Comparison of ENCODE assay signal across 14 cellular contexts in genomic region chr11:27184458-27185312, GRCh38.
DNase-seq lines count a peak whose midpoint lies in the region; ATAC-seq, FAIRE-seq and TF ChIP-seq lines count a peak whose summit lies in the region.
"Had no signal": no experiment of that assay in that cellular context is flagged by ENCODE, and none has a peak within 500 bp of the region (broad histone marks: within the 10 kb centered on the region; RNA-seq: fewer than 3 reads in every experiment).

No MANE protein-coding gene starts in this region.

- intact Hi-C loops in lower leg skin (cut with DNase I; ENCODE audit: low total_unique reads) = loop anchor here (5.0 kb wide), 2 partner anchors 108 to 303 kb away; no protein-coding TSS in a partner anchor

- H3K9ac ChIP-seq in astrocyte (ENCODE audit: low read length) = peak overlapping the region; percentile 9
- H3K9ac ChIP-seq: BLaER1 had no signal

- H3K36me3 ChIP-seq in GM23338 (ENCODE audit: insufficient read depth) (no peaks in the 10 kb centered on the region), astrocyte (ENCODE audit: insufficient read depth, low read length) (no peaks in the 10 kb centered on the region)
- H3K36me3 ChIP-seq: BLaER1 had no signal

- no peaks in the 10 kb centered on the region for H3K9me3 ChIP-seq in astrocyte (ENCODE audit: insufficient read depth, low read depth, low read length)
- H3K9me3 ChIP-seq: BLaER1, testis had no signal

- no peaks in the 10 kb centered on the region; the same call in 2 of the 3 replicates for H3K9me3 Mint-ChIP-seq in GM23338
- H3K9me3 Mint-ChIP-seq in astrocyte (ENCODE audit: unreplicated experiment) = no peaks in the 10 kb centered on the region
- peaks cover 23% of the 10 kb centered on the region for H3K9me3 Mint-ChIP-seq in nephron progenitor cell

- H3K9me2 ChIP-seq in GM23338 (ENCODE audit: insufficient read depth) = no peaks in the 10 kb centered on the region

- DNase-seq in GM23338 (ENCODE audit: low spot score) = no peak
- no peak for DNase-seq in astrocyte (ENCODE audit: low read depth)
- no peak for DNase-seq in nephron progenitor cell
- no peak for DNase-seq in NCI-H1417 (lab: John Stamatoyannopoulos, UW)
- no peak for DNase-seq in lower leg skin (ENCODE audit: low spot score in 2 of 2)
- DNase-seq: H9, NCI-H1436 treated with DMSO at 0.1 percent for 48 hours had no signal

- peak; percentile 32 for FAIRE-seq in astrocyte (lab: Jason Lieb, UNC)

- no peak for TF ChIP-seq POLR2A in lower leg skin (IDR thresholded peaks at IDR 0.05)

- TF ChIP-seq CTCF in GM23338 (conservative IDR thresholded peaks at IDR 0.05; ENCODE audit: low read depth in 2 of 2) = no peak
- no peak for TF ChIP-seq CTCF in astrocyte (IDR thresholded peaks at IDR 0.05; ENCODE audit: insufficient read depth, low read depth, low read length)
- no peak for TF ChIP-seq CTCF in nephron progenitor cell (IDR thresholded peaks at IDR 0.05)
- TF ChIP-seq CTCF in lower leg skin (IDR thresholded peaks at IDR 0.05) = no peak

- H2AFZ ChIP-seq in GM23338 = no peak overlapping the region
- H2AFZ ChIP-seq in astrocyte (ENCODE audit: low read depth, low read length) = peak overlapping the region; percentile 8

- H3K4me1 ChIP-seq in GM23338 (ENCODE audit: insufficient read depth) (peaks cover 5% of the 10 kb centered on the region), astrocyte (ENCODE audit: insufficient read depth, low read length) (no peaks in the 10 kb centered on the region)
- H3K4me1 ChIP-seq: BLaER1 had no signal

- no peak overlapping the region for H3K4me2 ChIP-seq in GM23338
- H3K4me2 ChIP-seq in astrocyte (ENCODE audit: low read length) = no peak overlapping the region
- H3K4me2 ChIP-seq: BLaER1 had no signal

- H3K4me3 Mint-ChIP-seq in GM23338 (no peak overlapping the region), astrocyte (ENCODE audit: unreplicated experiment) (no peak overlapping the region), nephron progenitor cell (no peak overlapping the region)
- H3K4me3 Mint-ChIP-seq: H9 had no signal

- H3K4me1 Mint-ChIP-seq in GM23338 = peaks cover 11% of the 10 kb centered on the region
- peaks cover 17% of the 10 kb centered on the region for H3K4me1 Mint-ChIP-seq in astrocyte (ENCODE audit: low read depth, unreplicated experiment)
- peaks cover 43% of the 10 kb centered on the region for H3K4me1 Mint-ChIP-seq in nephron progenitor cell

- H3K27me3 ChIP-seq in GM23338 (ENCODE audit: insufficient read depth) (no peaks in the 10 kb centered on the region), astrocyte (ENCODE audit: insufficient read depth, low read length) (no peaks in the 10 kb centered on the region)
- H3K27me3 ChIP-seq: BLaER1, testis had no signal

- ATAC-seq in GM18502 (IDR thresholded peaks at IDR 0.05; ENCODE audit: poor library complexity, unreplicated experiment) = peak; percentile 7
- ATAC-seq in GM23338 = peak; percentile 43
- ATAC-seq in GM21825 (IDR thresholded peaks at IDR 0.05; ENCODE audit: unreplicated experiment) = no peak

- H3K27me3 Mint-ChIP-seq in GM23338 (ENCODE audit: insufficient read depth, low read depth, poor library complexity) (no peaks in the 10 kb centered on the region), astrocyte (ENCODE audit: low read depth, unreplicated experiment) (no peaks in the 10 kb centered on the region), nephron progenitor cell (ENCODE audit: low read depth, poor library complexity) (no peaks in the 10 kb centered on the region)

- H3K79me2 ChIP-seq in GM23338 (replicated peaks; ENCODE audit: insufficient read depth) (no peaks in the 10 kb centered on the region), astrocyte (ENCODE audit: insufficient read depth, low read length) (no peaks in the 10 kb centered on the region)

- no peaks in the 10 kb centered on the region for H3F3A ChIP-seq in GM23338 (replicated peaks; ENCODE audit: low read depth)

- no peak overlapping the region for H3K27ac Mint-ChIP-seq in GM23338
- H3K27ac Mint-ChIP-seq in astrocyte (ENCODE audit: unreplicated experiment) = no peak overlapping the region
- peak overlapping the region; percentile 53 for H3K27ac Mint-ChIP-seq in nephron progenitor cell

- no peak overlapping the region for H3K27ac ChIP-seq in GM23338 (ENCODE audit: low read depth)
- peak overlapping the region; percentile 0 for H3K27ac ChIP-seq in astrocyte (ENCODE audit: low read depth, low read length)
- H3K27ac ChIP-seq: BLaER1, coronary artery, epithelial cell of prostate, testis, VCaP had no signal

- WGBS in lower leg skin, 2 donors = 64 to 68% methylated on average over 6 of the region's 6 CpGs

- no peaks in the 10 kb centered on the region for H3K36me3 Mint-ChIP-seq in GM23338 (ENCODE audit: low read depth)
- H3K36me3 Mint-ChIP-seq in astrocyte (ENCODE audit: low read depth, unreplicated experiment) = no peaks in the 10 kb centered on the region
- H3K36me3 Mint-ChIP-seq in nephron progenitor cell (ENCODE audit: low read depth) = peaks cover 23% of the 10 kb centered on the region

- H4K20me1 ChIP-seq in GM23338 (replicated peaks; ENCODE audit: insufficient read depth) = no peaks in the 10 kb centered on the region
- H4K20me1 ChIP-seq in astrocyte (ENCODE audit: insufficient read depth, low read length) = no peaks in the 10 kb centered on the region
- H4K20me1 ChIP-seq: BLaER1 had no signal

- H3K4me3 ChIP-seq in GM23338 (no peak overlapping the region), astrocyte (ENCODE audit: insufficient read depth, low read depth, low read length) (no peak overlapping the region), lower leg skin (ENCODE audit: low read depth, poor library complexity, severe bottlenecking) (no peak overlapping the region)
- H3K4me3 ChIP-seq: BLaER1, coronary artery, testis had no signal

TF ChIP-seq in GM23338, 12 proteins besides CTCF, POLR2A, EP300 and RAD21:
- TF ChIP-seq ZNF331 (CRISPR knock-in tag; IDR thresholded peaks at IDR 0.05; ENCODE audit: low read depth) = no peak
- no peak for TF ChIP-seq JUNB (IDR thresholded peaks at IDR 0.05; ENCODE audit: unreplicated experiment)
- no peak for TF ChIP-seq ETS1 (IDR thresholded peaks at IDR 0.05)
- TF ChIP-seq, protein P1, sequence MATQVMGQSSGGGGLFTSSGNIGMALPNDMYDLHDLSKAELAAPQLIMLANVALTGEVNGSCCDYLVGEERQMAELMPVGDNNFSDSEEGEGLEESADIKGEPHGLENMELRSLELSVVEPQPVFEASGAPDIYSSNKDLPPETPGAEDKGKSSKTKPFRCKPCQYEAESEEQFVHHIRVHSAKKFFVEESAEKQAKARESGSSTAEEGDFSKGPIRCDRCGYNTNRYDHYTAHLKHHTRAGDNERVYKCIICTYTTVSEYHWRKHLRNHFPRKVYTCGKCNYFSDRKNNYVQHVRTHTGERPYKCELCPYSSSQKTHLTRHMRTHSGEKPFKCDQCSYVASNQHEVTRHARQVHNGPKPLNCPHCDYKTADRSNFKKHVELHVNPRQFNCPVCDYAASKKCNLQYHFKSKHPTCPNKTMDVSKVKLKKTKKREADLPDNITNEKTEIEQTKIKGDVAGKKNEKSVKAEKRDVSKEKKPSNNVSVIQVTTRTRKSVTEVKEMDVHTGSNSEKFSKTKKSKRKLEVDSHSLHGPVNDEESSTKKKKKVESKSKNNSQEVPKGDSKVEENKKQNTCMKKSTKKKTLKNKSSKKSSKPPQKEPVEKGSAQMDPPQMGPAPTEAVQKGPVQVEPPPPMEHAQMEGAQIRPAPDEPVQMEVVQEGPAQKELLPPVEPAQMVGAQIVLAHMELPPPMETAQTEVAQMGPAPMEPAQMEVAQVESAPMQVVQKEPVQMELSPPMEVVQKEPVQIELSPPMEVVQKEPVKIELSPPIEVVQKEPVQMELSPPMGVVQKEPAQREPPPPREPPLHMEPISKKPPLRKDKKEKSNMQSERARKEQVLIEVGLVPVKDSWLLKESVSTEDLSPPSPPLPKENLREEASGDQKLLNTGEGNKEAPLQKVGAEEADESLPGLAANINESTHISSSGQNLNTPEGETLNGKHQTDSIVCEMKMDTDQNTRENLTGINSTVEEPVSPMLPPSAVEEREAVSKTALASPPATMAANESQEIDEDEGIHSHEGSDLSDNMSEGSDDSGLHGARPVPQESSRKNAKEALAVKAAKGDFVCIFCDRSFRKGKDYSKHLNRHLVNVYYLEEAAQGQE (IDR thresholded peaks at IDR 0.05; ENCODE audit: unreplicated experiment) = no peak
- TF ChIP-seq EZH2phosphoT487 (IDR thresholded peaks at IDR 0.05; ENCODE audit: unreplicated experiment) = no peak
- TF ChIP-seq CREB1 (CRISPR knock-in tag; IDR thresholded peaks at IDR 0.05; ENCODE audit: low read depth) = no peak
